Comparison of ENCODE assay signal across 36 cellular contexts in genomic region chr20:58537831-58538230, GRCh38. TPM values are rescaled to one million over a fixed set of nuclear protein-coding genes. Genes with fewer than 3 reads are reported as not detected.
"Had no signal": no experiment of that assay in that cellular context is flagged by ENCODE, and none has a peak within 500 bp of the region (broad histone marks: within the 10 kb centered on the region; RNA-seq: fewer than 3 reads in every experiment).

No MANE protein-coding gene starts in this region.

- H3K36me3 ChIP-seq: MG63 had no signal

- H3K4me3 ChIP-seq: MG63 had no signal

- H3K27me3 ChIP-seq: MG63 had no signal

- DNase-seq: Karpas-422, Kasumi-1, MG63, MM.1S, MV-4-11, NCI-H1048, NCI-H1092, NCI-H1092 treated with DMSO at 0.1 percent for 48 hours, NCI-H1105, NCI-H1105 treated with DMSO at 0.1 percent for 48 hours, NCI-H1417, NCI-H1417 treated with DMSO at 0.1 percent for 48 hours, NCI-H1436, NCI-H1436 treated with DMSO at 0.1 percent for 48 hours, NCI-H146, NCI-H1694, NCI-H1694 treated with DMSO at 0.1 percent for 48 hours, NCI-H187, NCI-H187 treated with DMSO at 0.1 percent for 48 hours, NCI-H1930, NCI-H2029, NCI-H2029 treated with DMSO at 0.1 percent for 48 hours, NCI-H2081, NCI-H2081 treated with DMSO at 0.1 percent for 48 hours, NCI-H2107, NCI-H2171, NCI-H2171 treated with DMSO at 0.1 percent for 48 hours, NCI-H2227 treated with DMSO at 0.1 percent for 48 hours, NCI-H226, NCI-H345, NCI-H446, NCI-H446 treated with DMSO at 0.1 percent for 48 hours, NCI-H510A, NCI-H510A treated with DMSO at 0.1 percent for 48 hours, NCI-H524 had no signal

RNA-seq across cellular contexts. Expression of gene APCDD1L, which starts 22.6 kb away (rescaled TPM):
- total RNA-seq: NCI-H460 had no signal
